33 cellular contexts compared by ENCODE assay signal in the genomic region with DNA sequence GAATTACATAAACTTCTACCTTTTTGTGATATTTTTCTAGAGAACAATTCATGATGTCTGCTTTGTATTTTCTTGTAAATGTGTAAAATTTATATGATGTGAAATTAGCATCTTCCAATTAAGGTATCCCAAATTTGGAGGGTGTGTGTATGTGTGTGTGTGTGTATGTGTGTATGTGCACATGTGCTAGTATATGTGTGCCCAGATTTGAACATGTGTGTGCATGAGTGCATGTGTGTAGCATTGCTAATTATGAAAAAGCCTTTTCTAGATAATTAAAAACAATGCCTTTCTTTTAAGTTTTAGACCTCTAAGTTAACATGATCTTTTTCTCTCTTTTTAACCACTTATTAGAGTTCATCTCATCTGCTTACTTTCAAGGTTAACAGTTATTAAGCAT.
"Had no signal": no experiment of that assay in that cellular context is flagged by ENCODE, and none has a peak within 500 bp of the region (broad histone marks: within the 10 kb centered on the region; RNA-seq: fewer than 3 reads in every experiment).

No MANE protein-coding gene starts in this region.

- H3K9me3 ChIP-seq: adrenal gland, ascending aorta, body of pancreas, breast epithelium had no signal

- H3K4me1 ChIP-seq: adrenal gland, ascending aorta, body of pancreas, breast epithelium had no signal

- ATAC-seq: activated naive CD4-positive, alpha-beta T cell treated with anti-CD3 and anti-CD28 coated beads, Interleukin-2, amount 50 U/mL, for 72 hours; activated naive CD8-positive, alpha-beta T cell treated with anti-CD3 and anti-CD28 coated beads, Interleukin-2, amount 50 U/mL, for 24 hours; activated T-cell treated with anti-CD3 and anti-CD28 coated beads, Interleukin-2, amount 50 U/mL, for 4 hours; activated T-cell treated with anti-CD3 and anti-CD28 coated beads, Interleukin-2, amount 50 U/mL, for 72 hours; activated T-helper 17 cell treated with anti-CD3 and anti-CD28 coated beads, Interleukin-2, amount 50 U/mL, for 72 hours; body of pancreas had no signal

- H3K27me3 ChIP-seq: adrenal gland, ascending aorta, body of pancreas, brain microvascular endothelial cell, breast epithelium, cardiac muscle cell had no signal

- H3K4me3 ChIP-seq: adrenal gland, ascending aorta, body of pancreas, breast epithelium, cardiac muscle cell had no signal

- FAIRE-seq: astrocyte, bronchial epithelial cell had no signal

- DNase-seq: activated effector memory CD4-positive, alpha-beta T cell treated with anti-CD3 and anti-CD28 coated beads, Interleukin-2, amount 50 U/mL, for 16 hours; activated effector memory CD4-positive, alpha-beta T cell treated with Interleukin-2 at 50 U/mL for 16 hours; activated gamma-delta T cell; activated gamma-delta T cell treated with Interleukin-2 at 50 U/mL for 16 hours; activated naive CD4-positive, alpha-beta T cell; activated naive CD4-positive, alpha-beta T cell treated with anti-CD3 and anti-CD28 coated beads for 36 hours; activated naive CD4-positive, alpha-beta T cell treated with anti-CD3 and anti-CD28 coated beads, Interleukin-2, amount 10 ng/mL, durations not matched to agents 7 days and 5 days; activated naive CD4-positive, alpha-beta T cell treated with anti-CD3 and anti-CD28 coated beads, Interleukin-2, amount 50 U/mL, for 16 hours; activated naive CD4-positive, alpha-beta T cell treated with Interleukin-2 at 50 U/mL for 16 hours; activated naive CD8-positive, alpha-beta T cell treated with anti-CD3 and anti-CD28 coated beads for 36 hours; activated naive CD8-positive, alpha-beta T cell treated with anti-CD3 and anti-CD28 coated beads, Interleukin-2, amount 10 ng/mL, durations not matched to agents 7 days and 5 days; activated naive CD8-positive, alpha-beta T cell treated with anti-CD3 and anti-CD28 coated beads, Interleukin-2, amount 50 U/mL, for 24 hours; activated T-cell treated with anti-CD3 and anti-CD28 coated beads, Interleukin-2, amount 50 U/mL, for 24 hours; activated T-cell treated with anti-CD3 and anti-CD28 coated beads, Interleukin-2, amount 50 U/mL, for 4 hours; activated T-cell treated with anti-CD3 and anti-CD28 coated beads, Interleukin-2, amount 50 U/mL, for 48 hours; activated T-cell treated with anti-CD3 and anti-CD28 coated beads, Interleukin-2, amount 50 U/mL, for 72 hours; adrenal gland; amniotic stem cell; amygdala; anterior cingulate cortex; aorta; body of pancreas; brain microvascular endothelial cell; caudate nucleus; central memory CD4-positive, alpha-beta T cell; cerebellar nuclear complex had no signal

- H3K36me3 ChIP-seq: adrenal gland, ascending aorta, brain microvascular endothelial cell, breast epithelium, cardiac muscle cell had no signal

- H3K27ac ChIP-seq: adrenal gland, ascending aorta, body of pancreas, brain microvascular endothelial cell, breast epithelium, cardiac muscle cell had no signal
